ENCODE assay signal across 28 cellular contexts in the genomic region with DNA sequence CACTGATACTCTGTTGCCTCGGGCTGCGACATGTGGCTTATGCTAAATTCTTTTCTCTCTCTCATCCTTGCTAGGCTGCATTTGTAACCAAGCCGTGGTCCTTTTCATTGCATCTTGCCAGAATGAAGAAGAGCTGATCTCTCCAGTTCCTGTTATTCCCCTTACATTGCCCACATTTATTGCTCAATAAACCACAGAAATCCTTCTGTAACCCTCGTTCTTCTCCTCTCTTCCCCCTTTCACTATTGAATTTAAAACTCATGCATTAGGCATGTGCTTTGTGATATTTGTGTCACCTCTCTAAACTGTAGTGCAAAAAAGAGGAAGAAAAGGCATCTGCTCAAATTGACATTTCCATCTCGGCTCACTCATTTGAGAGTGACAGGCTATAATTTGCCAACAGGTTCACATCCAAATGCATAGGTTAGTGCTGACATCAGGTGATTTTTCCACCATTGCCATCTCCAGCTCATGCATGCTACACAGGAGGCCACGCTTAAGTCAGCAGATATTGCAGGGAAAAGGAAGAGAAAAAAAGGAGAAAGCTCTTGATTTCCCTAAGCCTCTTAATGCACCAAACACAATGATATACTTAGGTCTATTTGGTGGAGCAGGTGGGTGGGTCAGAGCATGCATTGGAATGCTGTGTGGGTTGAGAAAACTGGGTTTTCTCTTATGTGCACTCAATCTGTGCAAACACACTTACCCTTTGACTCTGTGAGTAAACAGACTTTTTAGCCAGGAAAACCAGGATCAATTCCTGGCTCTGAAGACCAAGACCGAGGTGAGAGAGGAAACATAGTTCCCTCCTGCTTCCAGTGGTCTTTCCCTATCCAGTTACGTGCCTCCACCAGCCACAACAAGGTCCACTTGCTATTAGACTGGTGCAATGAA.
DNase-seq lines count a peak whose midpoint lies in the region; ATAC-seq and TF ChIP-seq lines count a peak whose summit lies in the region.
"Had no signal": no experiment of that assay in that cellular context is flagged by ENCODE, and none has a peak within 500 bp of the region (broad histone marks: within the 10 kb centered on the region; RNA-seq: fewer than 3 reads in every experiment).

No MANE protein-coding gene starts in this region.

- H3K4me2 ChIP-seq in Loucy (ENCODE audit: low read depth, low read length, poor library complexity, severe bottlenecking), result peak overlapping the region; percentile 57
- H3K4me2 ChIP-seq in osteoblast (ENCODE audit: insufficient read depth, low read length), result no peak overlapping the region

- H3K79me2 ChIP-seq in Loucy (ENCODE audit: insufficient read depth, low read length) (no peaks in the 10 kb centered on the region), osteoblast (ENCODE audit: insufficient read depth, low read length) (no peaks in the 10 kb centered on the region)

- no peak for ATAC-seq in HG02981 (IDR thresholded peaks at IDR 0.05; ENCODE audit: unreplicated experiment)
- no peak for ATAC-seq in upper lobe of right lung
- no peak for ATAC-seq in GM18861 (IDR thresholded peaks at IDR 0.05; ENCODE audit: unreplicated experiment)
- ATAC-seq: left colon had no signal

- TF ChIP-seq CTCF in Loucy (conservative IDR thresholded peaks at IDR 0.05; ENCODE audit: low read length) (no peak), upper lobe of right lung (IDR thresholded peaks at IDR 0.05) (no peak), osteoblast (IDR thresholded peaks at IDR 0.05; ENCODE audit: extremely low read depth, low read depth, low read length) (no peak)

- peak overlapping the region; percentile 55 for H3K4me3 ChIP-seq in Loucy (ENCODE audit: low read length, poor library complexity, severe bottlenecking)
- no peak overlapping the region for H3K4me3 ChIP-seq in upper lobe of right lung
- H3K4me3 ChIP-seq in osteoblast (ENCODE audit: insufficient read depth, low read length), result no peak overlapping the region
- H3K4me3 ChIP-seq: esophagus squamous epithelium, GM23248 had no signal

- no peaks in the 10 kb centered on the region for H3K9me3 ChIP-seq in Loucy (ENCODE audit: insufficient read depth, low read depth, low read length)
- no peaks in the 10 kb centered on the region for H3K9me3 ChIP-seq in upper lobe of right lung
- peaks cover 3% of the 10 kb centered on the region for H3K9me3 ChIP-seq in osteoblast (ENCODE audit: low read depth, low read length)

- no peaks in the 10 kb centered on the region for H3F3A ChIP-seq in Loucy (ENCODE audit: low read depth)

- no peaks in the 10 kb centered on the region for H3K9me2 ChIP-seq in Loucy (replicated peaks; ENCODE audit: low read depth, low read length)

- no peaks in the 10 kb centered on the region for H3K27me3 ChIP-seq in Loucy (ENCODE audit: insufficient read depth, low read length, poor library complexity, severe bottlenecking)
- no peaks in the 10 kb centered on the region for H3K27me3 ChIP-seq in upper lobe of right lung
- H3K27me3 ChIP-seq in osteoblast (ENCODE audit: insufficient read depth, low read length), result no peaks in the 10 kb centered on the region
- H3K27me3 ChIP-seq: esophagus squamous epithelium had no signal

- DNase-seq in NOMO-1 treated with DMSO at 0.1 percent for 48 hours (lab: John Stamatoyannopoulos, UW; ENCODE audit: unreplicated experiment), result peak; percentile 87
- DNase-seq in globus pallidus (ENCODE audit: low spot score), result peak; percentile 43
- DNase-seq in putamen (ENCODE audit: low spot score), result peak; percentile 45
- DNase-seq in upper lobe of right lung, result no peak
- DNase-seq in osteoblast (ENCODE audit: insufficient read length, low spot score, missing footprints), result no peak
- DNase-seq: activated CD4-positive, alpha-beta T cell treated with anti-CD3 and anti-CD28 coated beads for 48 hours; activated CD8-positive, alpha-beta memory T cell treated with anti-CD3 and anti-CD28 coated beads for 24 hours; activated gamma-delta T cell; activated T-cell treated with anti-CD3 and anti-CD28 coated beads, Interleukin-2, amount 50 U/mL, for 1 hour; Calu3; central memory CD4-positive, alpha-beta T cell; DND-41; esophagus squamous epithelium; foreskin melanocyte; GM23248; hippocampal formation; left colon; mesenchymal stem cell; NCI-H1105 treated with DMSO at 0.1 percent for 48 hours; NCI-H2081; NCI-H345; NCI-H82; stimulated activated CD4-positive, alpha-beta T cell treated with anti-CD3 and anti-CD28 coated beads, Interleukin-15, amount 100 ng/mL, for 24 hours; stimulated activated naive CD4-positive, alpha-beta T cell; WERI-Rb-1 had no signal

- H2AFZ ChIP-seq in Loucy (ENCODE audit: low read length) (peak overlapping the region; percentile 69; the same call in 1 of the 2 replicates), osteoblast (ENCODE audit: low read length) (no peak overlapping the region)
- H2AFZ ChIP-seq: GM23248 had no signal

- H3K36me3 ChIP-seq in Loucy (ENCODE audit: insufficient read depth, low read length), result no peaks in the 10 kb centered on the region
- H3K36me3 ChIP-seq in upper lobe of right lung, result no peaks in the 10 kb centered on the region
- no peaks in the 10 kb centered on the region for H3K36me3 ChIP-seq in osteoblast (ENCODE audit: insufficient read depth, low read length)
- H3K36me3 ChIP-seq: esophagus squamous epithelium, WERI-Rb-1 had no signal

- H3K27ac ChIP-seq in upper lobe of right lung, result no peak overlapping the region
- H3K27ac ChIP-seq in osteoblast (ENCODE audit: low read depth, low read length), result no peak overlapping the region
- H3K27ac ChIP-seq: esophagus squamous epithelium, GM23248, WERI-Rb-1 had no signal

- H3K4me1 ChIP-seq in Loucy (ENCODE audit: insufficient read depth, low read length, poor library complexity, severe bottlenecking), result no peaks in the 10 kb centered on the region
- H3K4me1 ChIP-seq in upper lobe of right lung, result no peaks in the 10 kb centered on the region
- no peaks in the 10 kb centered on the region for H3K4me1 ChIP-seq in osteoblast (ENCODE audit: insufficient read depth, low read length)
- H3K4me1 ChIP-seq: esophagus squamous epithelium had no signal

- peak overlapping the region; percentile 34 for H3K9ac ChIP-seq in Loucy (ENCODE audit: low read depth, low read length, poor library complexity, severe bottlenecking)
- H3K9ac ChIP-seq: GM23248 had no signal

- intact Hi-C loops in upper lobe of right lung (cut with DNase I), result no loop called here

- H4K20me1 ChIP-seq in Loucy (ENCODE audit: insufficient read depth, low read length, poor library complexity, severe bottlenecking) (no peaks in the 10 kb centered on the region), osteoblast (ENCODE audit: insufficient read depth, low read length) (no peaks in the 10 kb centered on the region)

Comparison
In these comparisons a context has a peak if more than half of its experiments do, and no peak if none do; other contexts are left out.
1. DNase-seq: peak in NOMO-1 treated with DMSO at 0.1 percent for 48 hours (single experiment), globus pallidus (single experiment) and putamen (single experiment); none in upper lobe of right lung (single experiment) and osteoblast (single experiment).